In genomic region chr12:108389544-108389943, GRCh38 we compare ENCODE assay signal across 2 cellular contexts.
TF ChIP-seq lines count a peak whose summit lies in the region.

No MANE protein-coding gene starts in this region.

TF ChIP-seq in HepG2, 621 proteins besides CTCF, POLR2A, EP300 and RAD21:
- TF ChIP-seq FOXK2 (IDR thresholded peaks at IDR 0.05) (0 out of 2 replicates have a peak, but pooled peaks have one; percentile 33), ZBTB46 (CRISPR knock-in tag; IDR thresholded peaks at IDR 0.05; ENCODE audit: borderline replicate concordance) (no peak), IKZF1 (IDR thresholded peaks at IDR 0.05) (0 out of 2 replicates have a peak, but pooled peaks have one; percentile 56), MLX (CRISPR knock-in tag; IDR thresholded peaks at IDR 0.05) (no peak), ZBTB7A (CRISPR knock-in tag; IDR thresholded peaks at IDR 0.05) (no peak), ATF7 (IDR thresholded peaks at IDR 0.05) (0 out of 2 replicates have a peak, but pooled peaks have one; percentile 1), ATF7 (CRISPR knock-in tag; IDR thresholded peaks at IDR 0.05) (no peak), RAD51 (IDR thresholded peaks at IDR 0.05; ENCODE audit: borderline replicate concordance) (0 out of 2 replicates have a peak, but pooled peaks have one; percentile 3), TRIM22 (IDR thresholded peaks at IDR 0.05) (0 out of 2 replicates have a peak, but pooled peaks have one; percentile 37), ZNF768 (CRISPR knock-in tag; IDR thresholded peaks at IDR 0.05) (no peak), CREB1 (IDR thresholded peaks at IDR 0.05) (peak; percentile 94), CREB1 (CRISPR knock-in tag; IDR thresholded peaks at IDR 0.05) (no peak)

TF ChIP-seq in K562, 482 proteins besides CTCF, POLR2A, EP300 and RAD21:
- no peak for TF ChIP-seq ARID1B (IDR thresholded peaks at IDR 0.05)
- no peak for TF ChIP-seq TCF7L2 (IDR thresholded peaks at IDR 0.05; ENCODE audit: low read depth, low read length)
- no peak for TF ChIP-seq HDAC3 (IDR thresholded peaks at IDR 0.05; ENCODE audit: borderline replicate concordance, partially characterized antibody)
- TF ChIP-seq MLX (CRISPR knock-in tag; conservative IDR thresholded peaks at IDR 0.05) = no peak
- TF ChIP-seq FOXK2 (conservative IDR thresholded peaks at IDR 0.05 in 1 of 2, IDR thresholded peaks at IDR 0.05 in 1 of 2; ENCODE audit: low read depth in 2 of 2) = no peak
- TF ChIP-seq, protein P1, sequence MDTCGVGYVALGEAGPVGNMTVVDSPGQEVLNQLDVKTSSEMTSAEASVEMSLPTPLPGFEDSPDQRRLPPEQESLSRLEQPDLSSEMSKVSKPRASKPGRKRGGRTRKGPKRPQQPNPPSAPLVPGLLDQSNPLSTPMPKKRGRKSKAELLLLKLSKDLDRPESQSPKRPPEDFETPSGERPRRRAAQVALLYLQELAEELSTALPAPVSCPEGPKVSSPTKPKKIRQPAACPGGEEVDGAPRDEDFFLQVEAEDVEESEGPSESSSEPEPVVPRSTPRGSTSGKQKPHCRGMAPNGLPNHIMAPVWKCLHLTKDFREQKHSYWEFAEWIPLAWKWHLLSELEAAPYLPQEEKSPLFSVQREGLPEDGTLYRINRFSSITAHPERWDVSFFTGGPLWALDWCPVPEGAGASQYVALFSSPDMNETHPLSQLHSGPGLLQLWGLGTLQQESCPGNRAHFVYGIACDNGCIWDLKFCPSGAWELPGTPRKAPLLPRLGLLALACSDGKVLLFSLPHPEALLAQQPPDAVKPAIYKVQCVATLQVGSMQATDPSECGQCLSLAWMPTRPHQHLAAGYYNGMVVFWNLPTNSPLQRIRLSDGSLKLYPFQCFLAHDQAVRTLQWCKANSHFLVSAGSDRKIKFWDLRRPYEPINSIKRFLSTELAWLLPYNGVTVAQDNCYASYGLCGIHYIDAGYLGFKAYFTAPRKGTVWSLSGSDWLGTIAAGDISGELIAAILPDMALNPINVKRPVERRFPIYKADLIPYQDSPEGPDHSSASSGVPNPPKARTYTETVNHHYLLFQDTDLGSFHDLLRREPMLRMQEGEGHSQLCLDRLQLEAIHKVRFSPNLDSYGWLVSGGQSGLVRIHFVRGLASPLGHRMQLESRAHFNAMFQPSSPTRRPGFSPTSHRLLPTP (IDR thresholded peaks at IDR 0.05; ENCODE audit: borderline replicate concordance, extremely low read depth, insufficient read length) = no peak
- no peak for TF ChIP-seq SAP30 (IDR thresholded peaks at IDR 0.05; ENCODE audit: borderline replicate concordance, insufficient read depth, low read depth, low read length, poor library complexity, severe bottlenecking)
- no peak for TF ChIP-seq PHF8 (IDR thresholded peaks at IDR 0.05; ENCODE audit: borderline replicate concordance, low read length)
- peak; percentile 35 for TF ChIP-seq DACH1 (IDR thresholded peaks at IDR 0.05; ENCODE audit: partially characterized antibody)
- no peak for TF ChIP-seq POLR2H (tag; IDR thresholded peaks at IDR 0.05; ENCODE audit: low read depth)
- TF ChIP-seq, protein P2, sequence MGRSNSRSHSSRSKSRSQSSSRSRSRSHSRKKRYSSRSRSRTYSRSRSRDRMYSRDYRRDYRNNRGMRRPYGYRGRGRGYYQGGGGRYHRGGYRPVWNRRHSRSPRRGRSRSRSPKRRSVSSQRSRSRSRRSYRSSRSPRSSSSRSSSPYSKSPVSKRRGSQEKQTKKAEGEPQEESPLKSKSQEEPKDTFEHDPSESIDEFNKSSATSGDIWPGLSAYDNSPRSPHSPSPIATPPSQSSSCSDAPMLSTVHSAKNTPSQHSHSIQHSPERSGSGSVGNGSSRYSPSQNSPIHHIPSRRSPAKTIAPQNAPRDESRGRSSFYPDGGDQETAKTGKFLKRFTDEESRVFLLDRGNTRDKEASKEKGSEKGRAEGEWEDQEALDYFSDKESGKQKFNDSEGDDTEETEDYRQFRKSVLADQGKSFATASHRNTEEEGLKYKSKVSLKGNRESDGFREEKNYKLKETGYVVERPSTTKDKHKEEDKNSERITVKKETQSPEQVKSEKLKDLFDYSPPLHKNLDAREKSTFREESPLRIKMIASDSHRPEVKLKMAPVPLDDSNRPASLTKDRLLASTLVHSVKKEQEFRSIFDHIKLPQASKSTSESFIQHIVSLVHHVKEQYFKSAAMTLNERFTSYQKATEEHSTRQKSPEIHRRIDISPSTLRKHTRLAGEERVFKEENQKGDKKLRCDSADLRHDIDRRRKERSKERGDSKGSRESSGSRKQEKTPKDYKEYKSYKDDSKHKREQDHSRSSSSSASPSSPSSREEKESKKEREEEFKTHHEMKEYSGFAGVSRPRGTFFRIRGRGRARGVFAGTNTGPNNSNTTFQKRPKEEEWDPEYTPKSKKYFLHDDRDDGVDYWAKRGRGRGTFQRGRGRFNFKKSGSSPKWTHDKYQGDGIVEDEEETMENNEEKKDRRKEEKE (IDR thresholded peaks at IDR 0.05; ENCODE audit: borderline replicate concordance in 1 of 2, control insufficient read depth in 1 of 2, low read depth in 2 of 2, low read length in 1 of 2) = 0 out of 4 replicates have a peak, but pooled peaks of 1 of the 2 experiments have one; percentile 49
- TF ChIP-seq SNRNP70 (optimal IDR thresholded peaks at IDR 0.05; ENCODE audit: low read depth, low read length) = no peak
- TF ChIP-seq TSC22D4 (tag; IDR thresholded peaks at IDR 0.05) = peak; percentile 95
- TF ChIP-seq, protein P3, sequence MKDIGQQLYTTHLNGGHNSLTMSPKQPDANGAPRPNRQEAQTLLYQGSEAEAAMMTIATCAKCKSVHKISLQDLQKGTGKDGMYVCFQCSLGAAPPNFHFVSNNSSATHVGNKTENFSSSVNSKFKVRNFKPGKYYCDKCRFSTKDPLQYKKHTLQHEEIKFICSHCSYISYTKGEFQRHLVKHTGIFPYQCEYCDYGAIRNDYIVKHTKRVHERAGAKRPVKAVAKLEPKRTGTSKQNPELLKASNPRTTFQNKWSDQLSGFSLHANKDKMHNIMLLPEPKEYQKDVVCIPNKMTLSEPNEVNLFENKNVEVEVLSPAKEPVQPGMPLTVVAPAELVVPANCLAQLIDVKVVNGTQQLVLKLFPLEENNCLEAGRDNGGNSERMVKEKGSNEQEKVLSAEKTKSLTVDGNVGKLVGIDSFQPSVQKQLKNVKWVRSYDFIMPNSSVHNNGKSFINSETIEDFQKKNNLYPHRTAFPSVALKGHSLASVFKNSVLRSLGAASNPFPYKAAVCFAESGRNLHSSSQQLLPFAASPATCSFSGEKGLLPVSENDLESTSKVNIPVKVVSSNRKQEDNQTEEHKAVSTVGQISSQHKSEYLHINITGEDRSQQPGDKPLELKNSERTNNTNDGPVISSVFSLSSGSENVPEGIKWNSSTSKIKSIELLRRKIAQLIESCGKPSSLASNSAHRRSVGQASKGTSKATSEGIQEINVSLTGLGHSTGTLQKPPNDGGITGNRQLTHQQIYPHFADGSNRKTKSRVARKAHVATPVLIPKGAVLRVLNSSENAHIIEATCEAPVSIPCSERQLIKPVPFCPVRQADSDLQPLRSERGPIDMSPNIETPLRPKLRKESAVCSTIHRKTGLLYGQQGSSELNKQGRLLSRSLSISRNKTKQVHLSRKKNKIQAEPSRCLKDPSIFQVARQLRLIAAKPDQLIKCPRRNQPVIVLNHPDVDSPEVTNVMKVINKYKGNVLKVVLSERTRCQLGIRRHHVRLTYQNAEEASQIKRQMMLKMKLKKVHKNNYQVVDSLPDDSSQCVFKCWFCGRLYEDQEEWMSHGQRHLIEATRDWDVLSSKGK (CRISPR knock-in tag; IDR thresholded peaks at IDR 0.05) = no peak
- TF ChIP-seq ETV5 (CRISPR knock-in tag; IDR thresholded peaks at IDR 0.05; ENCODE audit: low read depth) = no peak
- no peak for TF ChIP-seq SP1 (CRISPR knock-in tag; IDR thresholded peaks at IDR 0.05)
- TF ChIP-seq VEZF1 (CRISPR knock-in tag; IDR thresholded peaks at IDR 0.05) = no peak
- no peak for TF ChIP-seq TEAD4 (IDR thresholded peaks at IDR 0.05; ENCODE audit: low read length)
- no peak for TF ChIP-seq TEAD4 (CRISPR knock-in tag; IDR thresholded peaks at IDR 0.05; ENCODE audit: borderline replicate concordance)
- TF ChIP-seq KLF10 (CRISPR knock-in tag; IDR thresholded peaks at IDR 0.05) = no peak
- TF ChIP-seq, protein P4, sequence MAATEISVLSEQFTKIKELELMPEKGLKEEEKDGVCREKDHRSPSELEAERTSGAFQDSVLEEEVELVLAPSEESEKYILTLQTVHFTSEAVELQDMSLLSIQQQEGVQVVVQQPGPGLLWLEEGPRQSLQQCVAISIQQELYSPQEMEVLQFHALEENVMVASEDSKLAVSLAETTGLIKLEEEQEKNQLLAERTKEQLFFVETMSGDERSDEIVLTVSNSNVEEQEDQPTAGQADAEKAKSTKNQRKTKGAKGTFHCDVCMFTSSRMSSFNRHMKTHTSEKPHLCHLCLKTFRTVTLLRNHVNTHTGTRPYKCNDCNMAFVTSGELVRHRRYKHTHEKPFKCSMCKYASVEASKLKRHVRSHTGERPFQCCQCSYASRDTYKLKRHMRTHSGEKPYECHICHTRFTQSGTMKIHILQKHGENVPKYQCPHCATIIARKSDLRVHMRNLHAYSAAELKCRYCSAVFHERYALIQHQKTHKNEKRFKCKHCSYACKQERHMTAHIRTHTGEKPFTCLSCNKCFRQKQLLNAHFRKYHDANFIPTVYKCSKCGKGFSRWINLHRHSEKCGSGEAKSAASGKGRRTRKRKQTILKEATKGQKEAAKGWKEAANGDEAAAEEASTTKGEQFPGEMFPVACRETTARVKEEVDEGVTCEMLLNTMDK (IDR thresholded peaks at IDR 0.05; ENCODE audit: borderline replicate concordance, insufficient read depth, low read depth, low read length, poor library complexity, severe bottlenecking) = no peak
- TF ChIP-seq KAT8 (IDR thresholded peaks at IDR 0.05; ENCODE audit: low read depth) = no peak
- no peak for TF ChIP-seq GATAD2A (IDR thresholded peaks at IDR 0.05)
- peak; percentile 18; the same call in 1 of the 2 replicates for TF ChIP-seq ZNF316 (IDR thresholded peaks at IDR 0.05)
- no peak for TF ChIP-seq ZBTB12 (CRISPR knock-in tag; IDR thresholded peaks at IDR 0.05)
- TF ChIP-seq, protein P5, sequence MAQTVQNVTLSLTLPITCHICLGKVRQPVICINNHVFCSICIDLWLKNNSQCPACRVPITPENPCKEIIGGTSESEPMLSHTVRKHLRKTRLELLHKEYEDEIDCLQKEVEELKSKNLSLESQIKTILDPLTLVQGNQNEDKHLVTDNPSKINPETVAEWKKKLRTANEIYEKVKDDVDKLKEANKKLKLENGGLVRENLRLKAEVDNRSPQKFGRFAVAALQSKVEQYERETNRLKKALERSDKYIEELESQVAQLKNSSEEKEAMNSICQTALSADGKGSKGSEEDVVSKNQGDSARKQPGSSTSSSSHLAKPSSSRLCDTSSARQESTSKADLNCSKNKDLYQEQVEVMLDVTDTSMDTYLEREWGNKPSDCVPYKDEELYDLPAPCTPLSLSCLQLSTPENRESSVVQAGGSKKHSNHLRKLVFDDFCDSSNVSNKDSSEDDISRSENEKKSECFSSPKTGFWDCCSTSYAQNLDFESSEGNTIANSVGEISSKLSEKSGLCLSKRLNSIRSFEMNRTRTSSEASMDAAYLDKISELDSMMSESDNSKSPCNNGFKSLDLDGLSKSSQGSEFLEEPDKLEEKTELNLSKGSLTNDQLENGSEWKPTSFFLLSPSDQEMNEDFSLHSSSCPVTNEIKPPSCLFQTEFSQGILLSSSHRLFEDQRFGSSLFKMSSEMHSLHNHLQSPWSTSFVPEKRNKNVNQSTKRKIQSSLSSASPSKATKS (CRISPR knock-in tag; IDR thresholded peaks at IDR 0.05) = no peak
- TF ChIP-seq ZNF217 (CRISPR knock-in tag; IDR thresholded peaks at IDR 0.05) = no peak
- TF ChIP-seq PHB2 (IDR thresholded peaks at IDR 0.05; ENCODE audit: low read depth) = no peak
- no peak for TF ChIP-seq KDM5B (IDR thresholded peaks at IDR 0.05; ENCODE audit: insufficient replicate concordance, low read depth, low read length)
- peak in 1 of 2 experiments; percentile 52; a peak in 1 of 4 replicates for TF ChIP-seq HDAC1 (IDR thresholded peaks at IDR 0.05)
- TF ChIP-seq MTA2 (IDR thresholded peaks at IDR 0.05; ENCODE audit: low read depth) = 0 out of 2 replicates have a peak, but pooled peaks have one; percentile 8
- no peak for TF ChIP-seq RBM17 (IDR thresholded peaks at IDR 0.05; ENCODE audit: borderline replicate concordance, low read depth, low read length)
- no peak for TF ChIP-seq SP2 (IDR thresholded peaks at IDR 0.05; ENCODE audit: extremely low read depth, low read depth, low read length, poor library complexity, severe bottlenecking)
- TF ChIP-seq TAF7 (tag; IDR thresholded peaks at IDR 0.05) = no peak
TF ChIP-seq in K562: peak in this region for 6.
